8 cellular contexts compared by ENCODE assay signal in the genomic region with DNA sequence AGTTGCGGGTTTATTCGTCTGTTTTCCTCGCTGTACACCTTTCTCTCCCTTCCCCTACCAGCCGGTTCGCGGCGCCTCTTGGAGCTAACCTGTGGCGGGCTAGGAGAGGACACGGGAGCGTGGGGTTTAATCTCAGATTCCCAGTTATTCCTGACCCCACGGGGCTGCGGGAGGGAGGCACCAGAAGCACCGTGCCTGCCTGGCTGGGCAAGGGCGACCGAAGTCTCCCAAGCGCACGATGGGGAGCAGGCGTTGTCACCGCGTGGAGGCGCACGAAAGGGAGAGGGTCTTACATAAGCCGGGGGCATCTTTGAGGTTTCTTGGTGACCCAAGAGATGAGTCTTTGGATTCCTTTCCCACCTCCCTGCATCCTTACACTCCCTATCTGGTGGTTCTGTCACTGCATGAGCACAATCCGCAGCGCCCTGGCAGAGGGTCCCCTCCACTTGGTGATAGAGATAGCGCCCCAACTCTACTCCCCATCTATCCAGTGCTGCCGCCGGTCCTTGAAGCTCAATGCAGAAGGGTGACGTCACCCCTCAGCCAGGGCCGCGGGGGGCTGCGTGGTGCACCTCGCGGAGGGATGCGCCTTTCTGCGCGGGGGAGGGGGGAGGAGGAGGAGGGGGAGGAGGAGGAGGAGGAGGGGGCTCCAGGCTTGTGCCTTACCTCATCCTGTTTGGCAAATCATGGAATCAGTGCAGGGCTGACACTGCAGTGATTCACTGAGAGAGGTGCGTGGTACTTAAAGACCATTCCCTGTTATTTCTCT. TPM values are rescaled to one million over a fixed set of nuclear protein-coding genes. Genes with fewer than 3 reads are reported as not detected.
DNase-seq lines count a peak whose midpoint lies in the region; ATAC-seq and TF ChIP-seq lines count a peak whose summit lies in the region.

No MANE protein-coding gene starts in this region.

- no peaks in the 10 kb centered on the region for H3K27me3 Mint-ChIP-seq in activated T-cell treated with anti-CD3 and anti-CD28 coated beads, Interleukin-2, amount 50 U/mL, for 4 hours (ENCODE audit: low read depth)
- H3K27me3 Mint-ChIP-seq in neural crest cell (ENCODE audit: low read depth): peaks cover 11% of the 10 kb centered on the region

- no peaks in the 10 kb centered on the region for H3K36me3 Mint-ChIP-seq in activated T-cell treated with anti-CD3 and anti-CD28 coated beads, Interleukin-2, amount 50 U/mL, for 4 hours (ENCODE audit: insufficient read depth)
- no peaks in the 10 kb centered on the region for H3K36me3 Mint-ChIP-seq in neural crest cell (ENCODE audit: low read depth)

- no peaks in the 10 kb centered on the region for H3K4me1 ChIP-seq in BE2C
- no peaks in the 10 kb centered on the region for H3K4me1 ChIP-seq in foreskin keratinocyte

- H3K4me1 Mint-ChIP-seq in activated T-cell treated with anti-CD3 and anti-CD28 coated beads, Interleukin-2, amount 50 U/mL, for 4 hours (ENCODE audit: low read depth): peaks cover 2% of the 10 kb centered on the region
- H3K4me1 Mint-ChIP-seq in neural crest cell: no peaks in the 10 kb centered on the region

- H3K4me3 ChIP-seq in BE2C (ENCODE audit: low read depth, low read length): peak overlapping the region; percentile 81

- no peaks in the 10 kb centered on the region for H3K9me3 ChIP-seq in BE2C

- TF ChIP-seq CTCF in BE2C (IDR thresholded peaks at IDR 0.05; ENCODE audit: low read depth, low read length): peak; percentile 33
- no peak for TF ChIP-seq CTCF in foreskin keratinocyte (conservative IDR thresholded peaks at IDR 0.05)
- no peak for TF ChIP-seq CTCF in neural crest cell (conservative IDR thresholded peaks at IDR 0.05)

- no peaks in the 10 kb centered on the region for H3K36me3 ChIP-seq in BE2C

- H3K27me3 ChIP-seq in BE2C: no peaks in the 10 kb centered on the region
- H3K27me3 ChIP-seq in foreskin keratinocyte: peaks cover 12% of the 10 kb centered on the region

- DNase-seq in BE2C: peak; percentile 63
- peak; percentile 31 for DNase-seq in NCI-H1092 (lab: John Stamatoyannopoulos, UW)
- peak; percentile 9 for DNase-seq in activated T-cell treated with anti-CD3 and anti-CD28 coated beads, Interleukin-2, amount 50 U/mL, for 4 hours
- no peak for DNase-seq in foreskin keratinocyte
- DNase-seq in neural crest cell (ENCODE audit: low read depth, low spot score): peak; percentile 14

- no peak for ATAC-seq in activated T-cell treated with anti-CD3 and anti-CD28 coated beads, Interleukin-2, amount 50 U/mL, for 4 hours
- ATAC-seq in foreskin keratinocyte (peak; percentile 8), GM19351 (IDR thresholded peaks at IDR 0.05; ENCODE audit: unreplicated experiment) (no peak), HG03108 (IDR thresholded peaks at IDR 0.05; ENCODE audit: unreplicated experiment) (no peak), HG03135 (IDR thresholded peaks at IDR 0.05; ENCODE audit: unreplicated experiment) (no peak)

- no peaks in the 10 kb centered on the region for H3K9me3 Mint-ChIP-seq in activated T-cell treated with anti-CD3 and anti-CD28 coated beads, Interleukin-2, amount 50 U/mL, for 4 hours
- no peaks in the 10 kb centered on the region for H3K9me3 Mint-ChIP-seq in neural crest cell

- peak overlapping the region; percentile 83 for H3K4me3 Mint-ChIP-seq in activated T-cell treated with anti-CD3 and anti-CD28 coated beads, Interleukin-2, amount 50 U/mL, for 4 hours
- H3K4me3 Mint-ChIP-seq in neural crest cell: peak overlapping the region; percentile 96

- no peak overlapping the region for H3K27ac ChIP-seq in foreskin keratinocyte

- H3K27ac Mint-ChIP-seq in neural crest cell (ENCODE audit: unreplicated experiment): peak overlapping the region; percentile 71

RNA-seq across cellular contexts. Expression of a gene that starts 0.8 kb away (rescaled TPM):
- polyA plus RNA-seq in BE2C (2012; ENCODE audit: insufficient read depth, insufficient read length, low read depth): 163 TPM
- under 1 TPM in 2 of 3 donors, not detected in 1; 0.18 to 0.29 TPM for total RNA-seq in activated T-cell treated with anti-CD3 and anti-CD28 coated beads, Interleukin-2, amount 50 U/mL, for 4 hours
- total RNA-seq in foreskin keratinocyte: 0.24 and 0.28 TPM in 2 replicates
- polyA plus RNA-seq in foreskin keratinocyte: 0.17 and 0.32 TPM in 2 replicates
- 9.1 and 9.7 TPM in 2 replicates for total RNA-seq in neural crest cell

Comparison
In these comparisons a context has a peak if more than half of its experiments do, and no peak if none do; other contexts are left out.
1. DNase-seq: peak in BE2C (single experiment), NCI-H1092 (single experiment), activated T-cell treated with anti-CD3 and anti-CD28 coated beads, Interleukin-2, amount 50 U/mL, for 4 hours (single experiment) and neural crest cell (single experiment); none in foreskin keratinocyte (0 of 2).